In the genomic region with DNA sequence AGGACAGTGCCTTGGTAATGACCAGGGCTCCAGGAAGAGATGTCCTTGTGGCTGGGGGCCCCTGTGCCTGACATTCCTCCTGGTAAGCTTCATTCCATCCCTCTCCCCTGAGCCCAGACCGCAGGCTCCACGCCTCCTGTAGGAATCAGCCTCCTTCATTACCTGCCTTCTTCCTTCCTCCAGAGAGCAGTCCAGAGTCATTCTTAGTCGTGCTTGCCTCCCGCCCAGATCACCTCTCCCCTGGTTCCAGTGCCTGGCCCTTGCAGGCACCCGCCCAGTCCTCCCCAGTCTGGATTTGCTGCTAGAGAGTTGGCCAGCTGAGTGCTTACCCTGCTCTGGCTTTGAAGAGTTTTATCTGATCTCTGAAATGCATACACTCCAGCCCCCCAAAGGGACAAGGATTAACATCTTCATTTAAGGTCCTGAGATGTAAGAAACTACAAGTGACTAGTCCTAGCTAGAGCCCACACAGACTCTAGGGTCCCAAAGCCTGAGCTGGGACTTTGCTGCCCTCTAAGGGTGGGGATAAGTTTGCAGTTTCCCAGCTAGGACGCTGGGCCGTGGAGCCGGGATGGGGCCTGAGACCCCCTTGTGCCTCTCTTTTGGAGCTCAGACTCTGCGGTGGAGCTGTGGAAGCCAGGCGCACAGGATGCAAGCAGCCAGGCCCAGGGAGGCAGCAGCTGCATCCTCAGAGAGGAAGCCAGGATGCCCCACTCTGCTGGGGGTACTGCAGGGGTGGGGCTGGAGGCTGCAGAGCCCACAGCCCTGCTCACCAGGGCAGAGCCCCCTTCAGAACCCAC, we compare ENCODE assay signal across 7 cellular contexts. TPM values are rescaled to one million over a fixed set of nuclear protein-coding genes. Genes with fewer than 3 reads are reported as not detected.
DNase-seq lines count a peak whose midpoint lies in the region; ATAC-seq and TF ChIP-seq lines count a peak whose summit lies in the region.
"Had no signal": no experiment of that assay in that cellular context is flagged by ENCODE, and none has a peak within 500 bp of the region (broad histone marks: within the 10 kb centered on the region; RNA-seq: fewer than 3 reads in every experiment).

No MANE protein-coding gene starts in this region.

- H3K4me3 Mint-ChIP-seq in type B pancreatic cell, result peak overlapping the region; percentile 11

- 41% methylated on average over 10 of the region's 10 CpGs for WGBS in hepatocyte (ENCODE audit: low lambda C conversion rate, missing lambda C conversion rate)

- no peaks in the 10 kb centered on the region for H3K9me3 Mint-ChIP-seq in type B pancreatic cell

- TF ChIP-seq CTCF in hepatocyte (IDR thresholded peaks at IDR 0.05; ENCODE audit: poor library complexity) (peak; percentile 60), type B pancreatic cell (conservative IDR thresholded peaks at IDR 0.05) (peak; percentile 73)

- ATAC-seq in HG02571 (IDR thresholded peaks at IDR 0.05; ENCODE audit: unreplicated experiment), result no peak

- peak overlapping the region; percentile 74 for H3K4me2 ChIP-seq in hepatocyte

- H3K27ac ChIP-seq in hepatocyte, result peak overlapping the region; percentile 87

- H3K27me3 ChIP-seq in hepatocyte, result no peaks in the 10 kb centered on the region

- no peak overlapping the region for H2AFZ ChIP-seq in hepatocyte

- no peaks in the 10 kb centered on the region for H3K9me2 ChIP-seq in hepatocyte (replicated peaks; ENCODE audit: insufficient read depth)

- H3K36me3 Mint-ChIP-seq in type B pancreatic cell, result no peaks in the 10 kb centered on the region

- peaks cover 25% of the 10 kb centered on the region for H3K4me1 Mint-ChIP-seq in type B pancreatic cell (ENCODE audit: unreplicated experiment)

- CTCF ChIA-PET in HEK293T (lab: Yijun Ruan, JAX), result interaction anchor here (0.8 to 2.8 kb wide), 7 partner anchors 9 to 136 kb away, joined by 3 to 25 read pairs (median 4); a partner anchor contains a TSS

- H4K20me1 ChIP-seq in hepatocyte (ENCODE audit: insufficient read depth, poor library complexity, severe bottlenecking), result no peaks in the 10 kb centered on the region

- peak overlapping the region; percentile 67 for H3K27ac Mint-ChIP-seq in type B pancreatic cell

- no peaks in the 10 kb centered on the region for H3K36me3 ChIP-seq in hepatocyte (replicated peaks; ENCODE audit: insufficient read depth, low read depth)

- H3K9me3 ChIP-seq in hepatocyte (ENCODE audit: low read depth), result no peaks in the 10 kb centered on the region

- no peaks in the 10 kb centered on the region for H3K27me3 Mint-ChIP-seq in type B pancreatic cell

- H3K4me3 ChIP-seq in hepatocyte, result no peak overlapping the region
- H3K4me3 ChIP-seq: lung had no signal

- DNase-seq in 8988T, result peak; percentile 65
- peak; percentile 70 for DNase-seq in HEK293T (ENCODE audit: extremely low spot score)
- peak; percentile 31 for DNase-seq in activated CD4-positive, alpha-beta T cell treated with anti-CD3 and anti-CD28 coated beads, Interleukin-2, amount 50 U/mL, for 1 hour
- peak; percentile 72 for DNase-seq in hepatocyte (ENCODE audit: low spot score)
- no peak for DNase-seq in type B pancreatic cell (ENCODE audit: extremely low spot score, unreplicated experiment)

- POLR2A ChIA-PET in HEK293T (lab: Yijun Ruan, JAX), result interaction anchor here (0.7 to 3.2 kb wide), 6 partner anchors 9 to 46 kb away, joined by 3 to 21 read pairs (median 6); a partner anchor contains a TSS

- peaks cover 9% of the 10 kb centered on the region for H3K79me2 ChIP-seq in hepatocyte

- peaks cover 38% of the 10 kb centered on the region for H3K4me1 ChIP-seq in hepatocyte (ENCODE audit: insufficient read depth)

TF ChIP-seq in HEK293T, 16 proteins besides CTCF, POLR2A, EP300 and RAD21:
- TF ChIP-seq TARDBP (IDR thresholded peaks at IDR 0.05), result no peak
- no peak for TF ChIP-seq ZNF384 (IDR thresholded peaks at IDR 0.05)
- no peak for TF ChIP-seq ARNT (IDR thresholded peaks at IDR 0.05)
- TF ChIP-seq CTBP1 (IDR thresholded peaks at IDR 0.05; ENCODE audit: borderline replicate concordance), result no peak
- TF ChIP-seq SUZ12 (IDR thresholded peaks at IDR 0.05), result no peak
- TF ChIP-seq L3MBTL2 (conservative IDR thresholded peaks at IDR 0.05), result no peak
- TF ChIP-seq FOXK2 (IDR thresholded peaks at IDR 0.05), result no peak
- no peak for TF ChIP-seq BHLHE40 (IDR thresholded peaks at IDR 0.05; ENCODE audit: borderline replicate concordance)
- TF ChIP-seq LEF1 (IDR thresholded peaks at IDR 0.05; ENCODE audit: borderline replicate concordance), result no peak
- TF ChIP-seq FOXM1 (IDR thresholded peaks at IDR 0.05; ENCODE audit: borderline replicate concordance), result no peak
- no peak for TF ChIP-seq FOXA1 (IDR thresholded peaks at IDR 0.05)
- TF ChIP-seq HDGF (IDR thresholded peaks at IDR 0.05; ENCODE audit: borderline replicate concordance), result no peak
- TF ChIP-seq ELF4 (IDR thresholded peaks at IDR 0.05), result no peak
- TF ChIP-seq, protein P1, sequence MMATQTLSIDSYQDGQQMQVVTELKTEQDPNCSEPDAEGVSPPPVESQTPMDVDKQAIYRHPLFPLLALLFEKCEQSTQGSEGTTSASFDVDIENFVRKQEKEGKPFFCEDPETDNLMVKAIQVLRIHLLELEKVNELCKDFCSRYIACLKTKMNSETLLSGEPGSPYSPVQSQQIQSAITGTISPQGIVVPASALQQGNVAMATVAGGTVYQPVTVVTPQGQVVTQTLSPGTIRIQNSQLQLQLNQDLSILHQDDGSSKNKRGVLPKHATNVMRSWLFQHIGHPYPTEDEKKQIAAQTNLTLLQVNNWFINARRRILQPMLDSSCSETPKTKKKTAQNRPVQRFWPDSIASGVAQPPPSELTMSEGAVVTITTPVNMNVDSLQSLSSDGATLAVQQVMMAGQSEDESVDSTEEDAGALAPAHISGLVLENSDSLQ (IDR thresholded peaks at IDR 0.05), result no peak
- no peak for TF ChIP-seq NFRKB (IDR thresholded peaks at IDR 0.05)
- no peak for TF ChIP-seq SP1 (IDR thresholded peaks at IDR 0.05)

RNA-seq across cellular contexts. Expression of a gene that starts 1.6 kb away (rescaled TPM):
- total RNA-seq in hepatocyte, result 40.8 and 49.5 TPM in 2 replicates
- 41.5 and 43.1 TPM in 2 replicates for polyA plus RNA-seq in hepatocyte
- total RNA-seq in type B pancreatic cell (ENCODE audit: low replicate concordance), result 14.2 and 18.9 TPM in 2 replicates

RNA-seq across cellular contexts. Expression of a gene that starts 10.6 kb away (rescaled TPM):
- total RNA-seq in hepatocyte (19.1 and 28.0 TPM in 2 replicates), type B pancreatic cell (ENCODE audit: low replicate concordance) (41.1 and 47.7 TPM in 2 replicates)
- polyA plus RNA-seq in hepatocyte, result 17.6 and 19.6 TPM in 2 replicates

RNA-seq across cellular contexts. Expression of a gene that starts 10.8 kb away (rescaled TPM):
- 31.5 and 40.3 TPM in 2 replicates for total RNA-seq in hepatocyte
- 26.5 and 29.6 TPM in 2 replicates for polyA plus RNA-seq in hepatocyte
- 41.1 and 42.2 TPM in 2 replicates for total RNA-seq in type B pancreatic cell (ENCODE audit: low replicate concordance)

RNA-seq across cellular contexts. Expression of a gene that starts 44.6 kb away (rescaled TPM):
- total RNA-seq in hepatocyte (17.2 and 17.7 TPM in 2 replicates), type B pancreatic cell (ENCODE audit: low replicate concordance) (40.0 and 50.1 TPM in 2 replicates)
- 25.7 and 28.2 TPM in 2 replicates for polyA plus RNA-seq in hepatocyte
